ENCODE assay signal across 14 cellular contexts in the genomic region with DNA sequence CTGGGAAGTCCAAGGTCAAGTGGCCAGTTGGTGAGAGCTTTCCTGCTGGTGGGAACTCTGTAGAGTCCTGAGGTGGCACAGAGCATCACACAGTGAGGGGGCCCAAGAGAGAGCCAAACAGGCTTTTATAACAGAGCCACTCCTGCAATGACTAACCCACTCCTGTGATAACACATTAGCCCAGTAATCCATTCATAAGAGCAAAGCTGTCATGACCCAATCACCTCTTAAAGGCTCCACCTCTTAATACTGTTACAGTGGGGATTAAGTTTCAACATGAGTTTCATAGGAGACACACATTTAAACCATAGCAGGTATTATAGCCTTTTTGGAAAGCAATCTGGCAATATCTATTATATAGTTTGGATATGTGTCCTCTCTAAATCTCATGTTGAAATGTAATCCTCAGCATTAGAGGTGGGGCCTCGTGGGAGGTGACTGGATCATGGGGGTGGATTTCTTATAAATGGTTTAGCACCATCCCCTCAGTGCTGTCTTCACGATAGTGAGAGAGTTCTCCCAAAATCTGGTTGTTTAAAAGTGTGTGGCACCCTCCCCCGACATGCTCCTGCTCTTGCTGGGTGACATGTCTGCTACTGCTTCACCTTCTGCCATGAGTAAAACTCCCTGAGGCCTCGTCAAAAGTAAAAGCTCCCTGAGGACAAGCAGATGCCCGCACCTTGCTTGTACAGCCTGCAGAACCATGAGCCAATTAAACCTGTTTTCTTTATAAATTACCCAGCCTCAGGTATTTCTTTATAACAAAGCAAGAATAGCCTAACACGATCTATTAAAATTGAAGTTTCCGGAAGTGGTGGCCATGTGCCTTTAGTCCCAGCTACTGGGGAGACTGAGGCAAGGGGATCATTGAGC.
DNase-seq lines count a peak whose midpoint lies in the region; ATAC-seq, FAIRE-seq and TF ChIP-seq lines count a peak whose summit lies in the region.
"Had no signal": no experiment of that assay in that cellular context is flagged by ENCODE, and none has a peak within 500 bp of the region (broad histone marks: within the 10 kb centered on the region; RNA-seq: fewer than 3 reads in every experiment).

No MANE protein-coding gene starts in this region.

- no peaks in the 10 kb centered on the region for H4K20me1 ChIP-seq in GM12878 (ENCODE audit: control insufficient read depth, insufficient read depth)

- no peaks in the 10 kb centered on the region for H3K27me3 ChIP-seq in GM12878 (replicated peaks in 1 of 2; ENCODE audit: control insufficient read depth in 2 of 2, insufficient read depth in 2 of 2, low read length in 1 of 2)
- H3K27me3 ChIP-seq: body of pancreas had no signal

- no peak overlapping the region for H3K27ac ChIP-seq in GM12878 (ENCODE audit: control insufficient read depth, insufficient read depth)
- H3K27ac ChIP-seq: body of pancreas had no signal

- peaks cover 25% of the 10 kb centered on the region for H3K36me3 Mint-ChIP-seq in activated CD4-positive, alpha-beta T cell treated with anti-CD3 and anti-CD28 coated beads, Interleukin-2, amount 10 ng/mL, durations not matched to agents 7 days and 5 days (ENCODE audit: low read depth)
- H3K36me3 Mint-ChIP-seq in stimulated activated effector memory CD8-positive, alpha-beta T cell treated with anti-CD3 and anti-CD28 coated beads, Interleukin-12 subunit alpha, Interleukin-12 subunit beta, amount 100 ng/mL, for 72 hours, result peaks cover 15% of the 10 kb centered on the region

- WGBS in GM12878 (ENCODE audit: insufficient coverage, insufficient replicate concordance, low lambda C conversion rate, missing lambda C conversion rate), result 77% methylated on average over 7 of the region's 7 CpGs

- H3K4me1 Mint-ChIP-seq in activated CD4-positive, alpha-beta T cell treated with anti-CD3 and anti-CD28 coated beads, Interleukin-2, amount 10 ng/mL, durations not matched to agents 7 days and 5 days, result peaks cover 84% of the 10 kb centered on the region
- H3K4me1 Mint-ChIP-seq in stimulated activated effector memory CD8-positive, alpha-beta T cell treated with anti-CD3 and anti-CD28 coated beads, Interleukin-12 subunit alpha, Interleukin-12 subunit beta, amount 100 ng/mL, for 72 hours, result peaks cover 85% of the 10 kb centered on the region

- H3K27ac Mint-ChIP-seq in activated CD4-positive, alpha-beta T cell treated with anti-CD3 and anti-CD28 coated beads, Interleukin-2, amount 10 ng/mL, durations not matched to agents 7 days and 5 days, result peak overlapping the region; percentile 64
- H3K27ac Mint-ChIP-seq in stimulated activated effector memory CD8-positive, alpha-beta T cell treated with anti-CD3 and anti-CD28 coated beads, Interleukin-12 subunit alpha, Interleukin-12 subunit beta, amount 100 ng/mL, for 72 hours, result peak overlapping the region; percentile 40

- H3K9me3 Mint-ChIP-seq in activated CD4-positive, alpha-beta T cell treated with anti-CD3 and anti-CD28 coated beads, Interleukin-2, amount 10 ng/mL, durations not matched to agents 7 days and 5 days, result peaks cover 4% of the 10 kb centered on the region
- H3K9me3 Mint-ChIP-seq in stimulated activated effector memory CD8-positive, alpha-beta T cell treated with anti-CD3 and anti-CD28 coated beads, Interleukin-12 subunit alpha, Interleukin-12 subunit beta, amount 100 ng/mL, for 72 hours, result no peaks in the 10 kb centered on the region

- in situ Hi-C loops in GM12878 (cut with MboI), result no loop called here

- RAD21 ChIA-PET in GM12878 (lab: Charles Lee; ENCODE audit: unreplicated experiment), result interaction anchor here (0.7 to 4.9 kb wide), 4 partner anchors 9 to 554 kb away, joined by 4 to 43 read pairs (median 22); no protein-coding TSS in a partner anchor

- TF ChIP-seq CTCF in GM12878 (IDR thresholded peaks at IDR 0.05 in 2 of 3, conservative IDR thresholded peaks at IDR 0.05 in 1 of 3; ENCODE audit: control insufficient read depth in 2 of 3, extremely low read depth in 1 of 3, insufficient read depth in 1 of 3, low read depth in 3 of 3, low read length in 3 of 3), result no peak

- H3K9me3 ChIP-seq in GM12878 (replicated peaks; ENCODE audit: control insufficient read depth, insufficient read depth, low read length), result no peaks in the 10 kb centered on the region; the same call in 2 of the 3 replicates
- H3K9me3 ChIP-seq: body of pancreas had no signal

- H3K4me3 ChIP-seq in GM12878, result no peak overlapping the region
- H3K4me3 ChIP-seq: body of pancreas had no signal

- H3K27me3 Mint-ChIP-seq in activated CD4-positive, alpha-beta T cell treated with anti-CD3 and anti-CD28 coated beads, Interleukin-2, amount 10 ng/mL, durations not matched to agents 7 days and 5 days, result no peaks in the 10 kb centered on the region

- SMC1A ChIA-PET in GM12878 (lab: Charles Lee; ENCODE audit: uncharacterized antibody, unreplicated experiment), result interaction anchor here (1.0 to 7.8 kb wide), 6 partner anchors 9 to 63 kb away, joined by 3 to 67 read pairs (median 6); no protein-coding TSS in a partner anchor

- no peaks in the 10 kb centered on the region; the same call in 1 of the 2 replicates for H3K79me2 ChIP-seq in GM12878 (ENCODE audit: control insufficient read depth, insufficient read depth, low read length)

- DNase-seq in activated CD4-positive, alpha-beta T cell treated with anti-CD3 and anti-CD28 coated beads, Interleukin-2, amount 10 ng/mL, durations not matched to agents 7 days and 5 days, result peak; percentile 4
- no peak for DNase-seq in activated CD4-positive, alpha-beta T cell treated with anti-CD3 and anti-CD28 coated beads for 4 hours
- peak; percentile 47 for DNase-seq in NCI-H226
- DNase-seq in GM12878 (ENCODE audit: low read depth, low spot score), result no peak
- no peak for DNase-seq in stimulated activated effector memory CD8-positive, alpha-beta T cell treated with anti-CD3 and anti-CD28 coated beads, Interleukin-12 subunit alpha, Interleukin-12 subunit beta, amount 100 ng/mL, for 72 hours (ENCODE audit: low spot score in 2 of 2)
- DNase-seq in RPMI8226, result no peak
- DNase-seq: body of pancreas, Karpas-422, mesendoderm, NCI-H2107, Right ventricle myocardium superior had no signal

- BruUV-seq in GM12878 (replicated peaks; lab: Mats Ljungman, UMichigan), result no TSS peak

- H3K4me2 ChIP-seq in GM12878 (ENCODE audit: control insufficient read depth, insufficient read depth), result no peak overlapping the region

- peaks cover 66% of the 10 kb centered on the region for H3K4me1 ChIP-seq in GM12878 (ENCODE audit: control insufficient read depth, insufficient read depth, low read length)
- H3K4me1 ChIP-seq: body of pancreas had no signal

- no peak for FAIRE-seq in GM12878 (lab: Jason Lieb, UNC)
- FAIRE-seq: GM18507 had no signal

- POLR2A ChIA-PET in activated CD4-positive, alpha-beta T cell treated with anti-CD3 and anti-CD28 coated beads, Interleukin-2, amount 10 ng/mL, durations not matched to agents 7 days and 5 days (lab: Charles Lee), result interaction anchor here (0.7 kb wide), 1 partner anchor 376 kb away, joined by 4 read pairs; no protein-coding TSS in a partner anchor
- POLR2A ChIA-PET in GM12878 (lab: Charles Lee), result interaction anchor here (0.6 to 3.2 kb wide), 5 partner anchors 9 to 131 kb away, joined by 3 to 18 read pairs (median 3); no protein-coding TSS in a partner anchor

- H3K9ac ChIP-seq in GM12878 (ENCODE audit: control insufficient read depth, insufficient read depth, low read length), result no peak overlapping the region

- H3K4me3 Mint-ChIP-seq in activated CD4-positive, alpha-beta T cell treated with anti-CD3 and anti-CD28 coated beads, Interleukin-2, amount 10 ng/mL, durations not matched to agents 7 days and 5 days, result no peak overlapping the region
- no peak overlapping the region for H3K4me3 Mint-ChIP-seq in stimulated activated effector memory CD8-positive, alpha-beta T cell treated with anti-CD3 and anti-CD28 coated beads, Interleukin-12 subunit alpha, Interleukin-12 subunit beta, amount 100 ng/mL, for 72 hours

- peak; percentile 34 for ATAC-seq in GM12878
- ATAC-seq in stimulated activated effector memory CD8-positive, alpha-beta T cell treated with anti-CD3 and anti-CD28 coated beads, Interleukin-12 subunit alpha, Interleukin-12 subunit beta, amount 100 ng/mL, for 72 hours, result peak; percentile 70
- ATAC-seq in GM21825 (IDR thresholded peaks at IDR 0.05; ENCODE audit: unreplicated experiment), result no peak
- ATAC-seq in HG03439 (IDR thresholded peaks at IDR 0.05; ENCODE audit: unreplicated experiment), result no peak
- ATAC-seq: body of pancreas had no signal

- CTCF ChIA-PET in activated CD4-positive, alpha-beta T cell treated with anti-CD3 and anti-CD28 coated beads, Interleukin-2, amount 10 ng/mL, durations not matched to agents 7 days and 5 days (lab: Charles Lee), result interaction anchor here (1.3 kb wide), 1 partner anchor 21 kb away, joined by 4 read pairs; no protein-coding TSS in a partner anchor
- CTCF ChIA-PET in GM12878 (lab: Yijun Ruan, JAX), result interaction anchor here (0.6 to 2.3 kb wide), 5 partner anchors 8 to 358 kb away, joined by 3 to 12 read pairs (median 4); no protein-coding TSS in a partner anchor

- H3K36me3 ChIP-seq in GM12878 (ENCODE audit: control insufficient read depth in 2 of 2, insufficient read depth in 2 of 2, low read length in 1 of 2), result no peaks in the 10 kb centered on the region; a peak in 1 of 4 replicates

- no peak for TF ChIP-seq EP300 in GM12878 (IDR thresholded peaks at IDR 0.05; ENCODE audit: borderline replicate concordance in 1 of 2, control insufficient read depth in 1 of 2, low read depth in 2 of 2, low read length in 2 of 2)

- H2AFZ ChIP-seq in GM12878 (ENCODE audit: control insufficient read depth, low read depth, low read length), result no peak overlapping the region

- no peak for TF ChIP-seq RAD21 in GM12878 (IDR thresholded peaks at IDR 0.05; ENCODE audit: insufficient read depth, low read depth, low read length)

- intact Hi-C loops in GM12878 (cut with micrococcal nuclease; ENCODE audit: unreplicated experiment), result no loop called here

- no peak for TF ChIP-seq POLR2A in GM12878 (IDR thresholded peaks at IDR 0.05; ENCODE audit: low read depth, low read length)

TF ChIP-seq in GM12878, 131 proteins besides CTCF, POLR2A, EP300 and RAD21 (continues in another document):
- no peak for TF ChIP-seq CREB1 (IDR thresholded peaks at IDR 0.05; ENCODE audit: low read depth)
- peak; percentile 74; the same call in 1 of the 2 replicates for TF ChIP-seq IRF4 (IDR thresholded peaks at IDR 0.05; ENCODE audit: low read depth, low read length)
- TF ChIP-seq IKZF2 (IDR thresholded peaks at IDR 0.05), result peak in 1 of 2 experiments; percentile 33; a peak in 2 of 4 replicates
- peak; percentile 77 for TF ChIP-seq JUNB (IDR thresholded peaks at IDR 0.05)
- peak; percentile 51; the same call in 1 of the 2 replicates for TF ChIP-seq DPF2 (IDR thresholded peaks at IDR 0.05)
- TF ChIP-seq NR2C2 (IDR thresholded peaks at IDR 0.05; ENCODE audit: borderline replicate concordance, control insufficient read depth, insufficient read length, low read depth), result no peak
- TF ChIP-seq ZNF24 (IDR thresholded peaks at IDR 0.05), result no peak

Comparison
In these comparisons a context has a peak if more than half of its experiments do, and no peak if none do; other contexts are left out.
1. DNase-seq: peak in activated CD4-positive, alpha-beta T cell treated with anti-CD3 and anti-CD28 coated beads, Interleukin-2, amount 10 ng/mL, durations not matched to agents 7 days and 5 days (single experiment) and NCI-H226 (single experiment); none in activated CD4-positive, alpha-beta T cell treated with anti-CD3 and anti-CD28 coated beads for 4 hours (0 of 2), GM12878 (single experiment), stimulated activated effector memory CD8-positive, alpha-beta T cell treated with anti-CD3 and anti-CD28 coated beads, Interleukin-12 subunit alpha, Interleukin-12 subunit beta, amount 100 ng/mL, for 72 hours (0 of 2) and RPMI8226 (single experiment).
2. ATAC-seq: peak in GM12878 (single experiment) and stimulated activated effector memory CD8-positive, alpha-beta T cell treated with anti-CD3 and anti-CD28 coated beads, Interleukin-12 subunit alpha, Interleukin-12 subunit beta, amount 100 ng/mL, for 72 hours (single experiment); none in GM21825 (single experiment) and HG03439 (single experiment).